ENCODE assay signal across 2 cellular contexts in the genomic region with DNA sequence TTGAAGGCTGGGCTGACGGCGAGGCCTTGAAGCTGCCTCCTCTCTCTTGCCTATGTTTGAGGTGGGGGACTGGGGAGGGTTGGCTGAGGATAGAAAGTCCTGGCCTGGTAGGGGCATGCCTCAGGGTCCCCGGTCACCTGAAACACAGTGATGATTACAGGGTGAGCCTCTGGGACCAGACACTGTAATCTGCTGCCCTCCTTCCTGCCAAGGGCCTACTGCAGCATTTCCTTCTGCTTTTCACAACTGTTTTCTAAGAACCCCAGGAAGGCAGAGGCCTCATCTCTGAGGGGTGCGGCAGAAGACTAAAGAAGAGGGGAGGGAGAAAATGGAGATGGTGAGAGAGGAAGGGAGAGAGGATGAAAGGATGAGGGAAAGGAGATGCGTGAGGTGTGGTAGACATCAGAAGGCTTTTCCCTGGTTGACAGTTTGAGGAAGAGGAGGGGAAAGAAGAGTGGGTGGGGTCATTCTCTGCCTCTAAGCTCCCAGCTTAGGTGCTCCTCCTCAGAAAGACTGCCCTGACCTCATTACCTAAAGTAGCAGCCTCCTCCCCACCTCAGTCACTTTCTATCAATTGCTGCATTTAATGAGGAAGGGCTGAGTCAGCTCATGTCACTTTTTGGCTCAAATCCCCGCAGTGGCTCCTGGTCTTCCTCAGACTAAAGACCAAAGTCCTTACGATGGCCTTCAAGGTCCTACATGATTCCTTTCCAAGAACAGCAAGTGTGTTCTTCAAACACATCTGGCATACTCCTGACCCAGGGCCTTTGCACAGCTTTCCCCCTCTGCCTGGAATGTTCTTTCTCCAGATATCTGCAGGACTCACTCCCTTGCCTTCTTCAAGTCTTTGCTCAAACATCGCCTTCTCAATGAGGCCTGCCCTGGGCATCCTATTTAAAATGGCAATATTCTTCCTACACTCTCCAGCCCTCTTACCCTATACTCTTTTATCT.
TF ChIP-seq lines count a peak whose summit lies in the region.

No MANE protein-coding gene starts in this region.

TF ChIP-seq in HepG2, 621 proteins besides CTCF, POLR2A, EP300 and RAD21:
- TF ChIP-seq ZNF569 (CRISPR knock-in tag; IDR thresholded peaks at IDR 0.05; ENCODE audit: borderline replicate concordance) (no peak), YY1 (IDR thresholded peaks at IDR 0.05; ENCODE audit: insufficient read depth, insufficient replicate concordance, low read depth, low read length) (no peak), NFE2 (CRISPR knock-in tag; IDR thresholded peaks at IDR 0.05) (no peak), MAFK (conservative IDR thresholded peaks at IDR 0.05 in 1 of 2, IDR thresholded peaks at IDR 0.05 in 1 of 2; ENCODE audit: low read length in 2 of 2) (peak; percentile 27 to 53; a peak in 3 of 4 replicates), RXRA (CRISPR knock-in tag; IDR thresholded peaks at IDR 0.05) (no peak), PHF21A (CRISPR knock-in tag; IDR thresholded peaks at IDR 0.05) (no peak)
- TF ChIP-seq, protein P1, sequence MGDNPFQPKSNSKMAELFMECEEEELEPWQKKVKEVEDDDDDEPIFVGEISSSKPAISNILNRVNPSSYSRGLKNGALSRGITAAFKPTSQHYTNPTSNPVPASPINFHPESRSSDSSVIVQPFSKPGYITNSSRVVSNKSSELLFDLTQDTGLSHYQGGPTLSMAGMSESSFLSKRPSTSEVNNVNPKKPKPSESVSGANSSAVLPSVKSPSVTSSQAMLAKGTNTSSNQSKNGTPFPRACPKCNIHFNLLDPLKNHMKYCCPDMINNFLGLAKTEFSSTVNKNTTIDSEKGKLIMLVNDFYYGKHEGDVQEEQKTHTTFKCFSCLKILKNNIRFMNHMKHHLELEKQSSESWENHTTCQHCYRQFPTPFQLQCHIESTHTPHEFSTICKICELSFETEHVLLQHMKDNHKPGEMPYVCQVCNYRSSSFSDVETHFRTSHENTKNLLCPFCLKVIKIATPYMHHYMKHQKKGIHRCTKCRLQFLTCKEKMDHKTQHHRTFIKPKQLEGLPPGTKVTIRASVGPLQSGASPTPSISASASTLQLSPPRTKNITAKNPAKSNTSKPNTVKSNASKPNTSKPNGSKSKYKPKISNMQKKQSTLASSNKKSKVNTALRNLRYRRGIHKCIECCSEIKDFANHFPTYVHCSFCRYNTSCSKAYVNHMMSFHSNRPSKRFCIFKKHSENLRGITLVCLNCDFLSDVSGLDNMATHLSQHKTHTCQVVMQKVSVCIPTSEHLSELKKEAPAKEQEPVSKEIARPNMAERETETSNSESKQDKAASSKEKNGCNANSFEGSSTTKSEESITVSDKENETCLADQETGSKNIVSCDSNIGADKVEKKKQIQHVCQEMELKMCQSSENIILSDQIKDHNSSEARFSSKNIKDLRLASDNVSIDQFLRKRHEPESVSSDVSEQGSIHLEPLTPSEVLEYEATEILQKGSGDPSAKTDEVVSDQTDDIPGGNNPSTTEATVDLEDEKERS (CRISPR knock-in tag; IDR thresholded peaks at IDR 0.05): no peak
- TF ChIP-seq, protein P2, sequence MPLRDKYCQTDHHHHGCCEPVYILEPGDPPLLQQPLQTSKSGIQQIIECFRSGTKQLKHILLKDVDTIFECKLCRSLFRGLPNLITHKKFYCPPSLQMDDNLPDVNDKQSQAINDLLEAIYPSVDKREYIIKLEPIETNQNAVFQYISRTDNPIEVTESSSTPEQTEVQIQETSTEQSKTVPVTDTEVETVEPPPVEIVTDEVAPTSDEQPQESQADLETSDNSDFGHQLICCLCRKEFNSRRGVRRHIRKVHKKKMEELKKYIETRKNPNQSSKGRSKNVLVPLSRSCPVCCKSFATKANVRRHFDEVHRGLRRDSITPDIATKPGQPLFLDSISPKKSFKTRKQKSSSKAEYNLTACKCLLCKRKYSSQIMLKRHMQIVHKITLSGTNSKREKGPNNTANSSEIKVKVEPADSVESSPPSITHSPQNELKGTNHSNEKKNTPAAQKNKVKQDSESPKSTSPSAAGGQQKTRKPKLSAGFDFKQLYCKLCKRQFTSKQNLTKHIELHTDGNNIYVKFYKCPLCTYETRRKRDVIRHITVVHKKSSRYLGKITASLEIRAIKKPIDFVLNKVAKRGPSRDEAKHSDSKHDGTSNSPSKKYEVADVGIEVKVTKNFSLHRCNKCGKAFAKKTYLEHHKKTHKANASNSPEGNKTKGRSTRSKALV (CRISPR knock-in tag; IDR thresholded peaks at IDR 0.05): no peak

TF ChIP-seq in SK-N-SH, 30 proteins besides CTCF, POLR2A, EP300 and RAD21:
- TF ChIP-seq SIN3A (IDR thresholded peaks at IDR 0.05; ENCODE audit: borderline replicate concordance, low read depth, low read length) (no peak), MXI1 (IDR thresholded peaks at IDR 0.05; ENCODE audit: low read depth, low read length) (no peak), ZBTB33 (IDR thresholded peaks at IDR 0.05; ENCODE audit: borderline replicate concordance, low read depth) (no peak), POLR2AphosphoS5 (IDR thresholded peaks at IDR 0.05; ENCODE audit: low read depth, low read length) (no peak), GABPA (IDR thresholded peaks at IDR 0.05; ENCODE audit: low read depth) (no peak), CHD2 (IDR thresholded peaks at IDR 0.05; ENCODE audit: low read length, partially characterized antibody) (no peak), FOXJ3 (CRISPR knock-in tag; IDR thresholded peaks at IDR 0.05) (no peak), MAX (IDR thresholded peaks at IDR 0.05; ENCODE audit: low read depth) (no peak), TEAD4 (IDR thresholded peaks at IDR 0.05; ENCODE audit: borderline replicate concordance, insufficient read depth) (no peak), RXRA (IDR thresholded peaks at IDR 0.05; ENCODE audit: borderline replicate concordance, low read depth) (no peak), RFX5 (IDR thresholded peaks at IDR 0.05; ENCODE audit: low read length) (no peak), FOXM1 (IDR thresholded peaks at IDR 0.05; ENCODE audit: low read depth) (no peak), TAF1 (IDR thresholded peaks at IDR 0.05; ENCODE audit: borderline replicate concordance, low read depth, low read length) (no peak), NFIC (IDR thresholded peaks at IDR 0.05; ENCODE audit: borderline replicate concordance) (no peak), NRF1 (IDR thresholded peaks at IDR 0.05; ENCODE audit: low read depth, low read length) (no peak), JUND (IDR thresholded peaks at IDR 0.05) (no peak)
- TF ChIP-seq, protein P3, sequence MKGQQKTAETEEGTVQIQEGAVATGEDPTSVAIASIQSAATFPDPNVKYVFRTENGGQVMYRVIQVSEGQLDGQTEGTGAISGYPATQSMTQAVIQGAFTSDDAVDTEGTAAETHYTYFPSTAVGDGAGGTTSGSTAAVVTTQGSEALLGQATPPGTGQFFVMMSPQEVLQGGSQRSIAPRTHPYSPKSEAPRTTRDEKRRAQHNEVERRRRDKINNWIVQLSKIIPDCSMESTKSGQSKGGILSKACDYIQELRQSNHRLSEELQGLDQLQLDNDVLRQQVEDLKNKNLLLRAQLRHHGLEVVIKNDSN (IDR thresholded peaks at IDR 0.05; ENCODE audit: borderline replicate concordance, low read depth): no peak
- TF ChIP-seq, protein P4, sequence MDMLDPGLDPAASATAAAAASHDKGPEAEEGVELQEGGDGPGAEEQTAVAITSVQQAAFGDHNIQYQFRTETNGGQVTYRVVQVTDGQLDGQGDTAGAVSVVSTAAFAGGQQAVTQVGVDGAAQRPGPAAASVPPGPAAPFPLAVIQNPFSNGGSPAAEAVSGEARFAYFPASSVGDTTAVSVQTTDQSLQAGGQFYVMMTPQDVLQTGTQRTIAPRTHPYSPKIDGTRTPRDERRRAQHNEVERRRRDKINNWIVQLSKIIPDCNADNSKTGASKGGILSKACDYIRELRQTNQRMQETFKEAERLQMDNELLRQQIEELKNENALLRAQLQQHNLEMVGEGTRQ (IDR thresholded peaks at IDR 0.05; ENCODE audit: borderline replicate concordance, low read depth, low read length): no peak
- TF ChIP-seq, protein P5, sequence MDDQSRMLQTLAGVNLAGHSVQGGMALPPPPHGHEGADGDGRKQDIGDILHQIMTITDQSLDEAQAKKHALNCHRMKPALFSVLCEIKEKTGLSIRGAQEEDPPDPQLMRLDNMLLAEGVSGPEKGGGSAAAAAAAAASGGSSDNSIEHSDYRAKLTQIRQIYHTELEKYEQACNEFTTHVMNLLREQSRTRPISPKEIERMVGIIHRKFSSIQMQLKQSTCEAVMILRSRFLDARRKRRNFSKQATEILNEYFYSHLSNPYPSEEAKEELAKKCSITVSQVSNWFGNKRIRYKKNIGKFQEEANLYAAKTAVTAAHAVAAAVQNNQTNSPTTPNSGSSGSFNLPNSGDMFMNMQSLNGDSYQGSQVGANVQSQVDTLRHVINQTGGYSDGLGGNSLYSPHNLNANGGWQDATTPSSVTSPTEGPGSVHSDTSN (IDR thresholded peaks at IDR 0.05): no peak
TF ChIP-seq in SK-N-SH: peak in this region for 0.
